In the genomic region with DNA sequence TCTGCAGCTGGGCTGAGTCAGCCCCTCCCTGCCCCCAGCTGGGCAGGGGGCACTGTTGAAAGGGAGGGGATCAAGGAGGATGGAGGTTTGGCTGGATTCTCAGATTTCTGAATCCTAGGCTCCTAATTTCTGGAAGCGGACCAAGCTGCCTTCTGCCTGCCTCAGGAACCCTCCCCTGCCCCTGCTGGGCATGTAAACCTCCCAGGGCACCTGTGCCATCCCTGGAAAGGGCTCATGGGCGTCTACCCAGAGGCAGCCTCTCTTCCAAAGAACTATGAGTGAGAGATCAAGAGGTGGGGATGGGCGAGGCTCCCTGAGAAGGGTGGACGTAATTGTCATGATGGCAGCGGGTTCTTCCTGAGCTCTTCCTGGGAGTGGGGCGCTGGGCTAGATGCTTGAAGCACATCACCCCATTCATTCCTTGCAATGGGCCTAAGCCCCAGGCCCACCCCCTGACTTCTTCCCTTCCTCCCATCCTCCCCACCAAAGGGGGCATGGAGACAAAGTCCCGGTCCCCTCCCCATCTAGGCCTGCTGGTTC, we compare ENCODE assay signal across 26 cellular contexts. TPM values are rescaled to one million over a fixed set of nuclear protein-coding genes. Genes with fewer than 3 reads are reported as not detected.
A peak's percentile ranks its signal among the peaks of the same experiment; 100 is the strongest.
DNase-seq lines count a peak whose midpoint lies in the region; TF ChIP-seq lines count a peak whose summit lies in the region.
"Had no signal": no experiment of that assay in that cellular context is flagged by ENCODE, and none has a peak within 500 bp of the region (broad histone marks: within the 10 kb centered on the region; RNA-seq: fewer than 3 reads in every experiment).

No MANE protein-coding gene starts in this region.

- H3K23ac ChIP-seq in neuronal stem cell (ENCODE audit: low read depth, low read length, poor library complexity), result no peak overlapping the region

- H3K4me1 ChIP-seq in SJSA1 (replicated peaks) (peaks cover 62% of the 10 kb centered on the region), neuronal stem cell (ENCODE audit: control insufficient read depth in 2 of 2, insufficient read depth in 1 of 2, low read depth in 1 of 2, low read length in 2 of 2) (peaks cover 0 to 13% of the 10 kb centered on the region in 2 donors)
- H3K4me1 ChIP-seq: pancreas had no signal

- peak overlapping the region; percentile 56 for H3K18ac ChIP-seq in neuronal stem cell (ENCODE audit: low read length)

- H2AK5ac ChIP-seq in neuronal stem cell (ENCODE audit: low read depth, low read length), result no peak overlapping the region

- H3K27me3 ChIP-seq in SJSA1 (replicated peaks) (no peaks in the 10 kb centered on the region), neuronal stem cell (ENCODE audit: control insufficient read depth in 3 of 3, insufficient read depth in 3 of 3, low read depth in 1 of 3, low read length in 3 of 3) (peaks cover 0 to 36% (median 0%) of the 10 kb centered on the region in 3 experiments), dorsolateral prefrontal cortex (no peaks in the 10 kb centered on the region)
- H3K27me3 ChIP-seq: foreskin keratinocyte, pancreas, right atrium auricular region, upper lobe of left lung had no signal

- no peak overlapping the region for H2AFZ ChIP-seq in neuronal stem cell (ENCODE audit: low read length)

- H3K9me3 ChIP-seq in SJSA1 (replicated peaks), result no peaks in the 10 kb centered on the region
- no peaks in the 10 kb centered on the region for H3K9me3 ChIP-seq in neuronal stem cell (replicated peaks in 1 of 2; ENCODE audit: control insufficient read depth in 2 of 2, insufficient read depth in 1 of 2, low read depth in 1 of 2, low read length in 2 of 2)
- H3K9me3 ChIP-seq: pancreas, right atrium auricular region, upper lobe of left lung had no signal

- peak overlapping the region; percentile 62; the same call in 1 of the 2 replicates for H3K27ac ChIP-seq in SJSA1
- H3K27ac ChIP-seq in neuronal stem cell (replicated peaks; ENCODE audit: low read length), result no peak overlapping the region
- H3K27ac ChIP-seq in substantia nigra (ENCODE audit: low read depth, low read length, poor library complexity, severe bottlenecking), result peak overlapping the region; percentile 28
- H3K27ac ChIP-seq in dorsolateral prefrontal cortex, result peak overlapping the region in 16 of 59 donors; percentile 3 to 60 (median 28)
- H3K27ac ChIP-seq: foreskin keratinocyte, KMS-11, pancreas had no signal

- TF ChIP-seq CTCF in dorsolateral prefrontal cortex (IDR thresholded peaks at IDR 0.05 in 54 of 56, conservative IDR thresholded peaks at IDR 0.05 in 2 of 56; ENCODE audit: low read depth in 1 of 56, partially characterized antibody in 56 of 56), result no peak

- H3K4me2 ChIP-seq in neuronal stem cell (ENCODE audit: insufficient read depth, low read length, poor library complexity, severe bottlenecking), result no peak overlapping the region
- H3K4me2 ChIP-seq: KMS-11 had no signal

- peak overlapping the region; percentile 6 for H2BK15ac ChIP-seq in neuronal stem cell (ENCODE audit: low read length)

- no peaks in the 10 kb centered on the region for H3K36me3 Mint-ChIP-seq in activated naive CD4-positive, alpha-beta T cell treated with anti-CD3 and anti-CD28 coated beads, Interleukin-2, amount 10 ng/mL, durations not matched to agents 7 days and 5 days
- H3K36me3 Mint-ChIP-seq: activated naive CD8-positive, alpha-beta T cell treated with anti-CD3 and anti-CD28 coated beads for 36 hours; brain; naive thymus-derived CD8-positive, alpha-beta T cell had no signal

- H3K27me3 Mint-ChIP-seq in activated naive CD4-positive, alpha-beta T cell treated with anti-CD3 and anti-CD28 coated beads, Interleukin-2, amount 10 ng/mL, durations not matched to agents 7 days and 5 days, result peaks cover 32% of the 10 kb centered on the region
- H3K27me3 Mint-ChIP-seq: activated naive CD8-positive, alpha-beta T cell treated with anti-CD3 and anti-CD28 coated beads for 36 hours; activated T-helper 17 cell treated with anti-CD3 and anti-CD28 coated beads, Interleukin-2, amount 50 U/mL, for 72 hours had no signal

- H4K91ac ChIP-seq in neuronal stem cell (ENCODE audit: low read depth, low read length, poor library complexity), result no peak overlapping the region

- no peak overlapping the region for H3K27ac Mint-ChIP-seq in activated naive CD4-positive, alpha-beta T cell treated with anti-CD3 and anti-CD28 coated beads, Interleukin-2, amount 10 ng/mL, durations not matched to agents 7 days and 5 days
- H3K27ac Mint-ChIP-seq: activated B cell treated with CpG ODN at 0.5 μM for 24 hours; activated naive CD8-positive, alpha-beta T cell treated with anti-CD3 and anti-CD28 coated beads for 36 hours; activated T-helper 17 cell treated with anti-CD3 and anti-CD28 coated beads, Interleukin-2, amount 50 U/mL, for 72 hours; naive thymus-derived CD8-positive, alpha-beta T cell had no signal

- no peak overlapping the region for H2BK12ac ChIP-seq in neuronal stem cell (ENCODE audit: low read length)

- no peak overlapping the region for H3K4me3 Mint-ChIP-seq in activated naive CD4-positive, alpha-beta T cell treated with anti-CD3 and anti-CD28 coated beads, Interleukin-2, amount 10 ng/mL, durations not matched to agents 7 days and 5 days
- H3K4me3 Mint-ChIP-seq: activated B cell treated with CpG ODN at 0.5 μM for 24 hours; activated naive CD8-positive, alpha-beta T cell treated with anti-CD3 and anti-CD28 coated beads for 36 hours; activated T-helper 17 cell treated with anti-CD3 and anti-CD28 coated beads, Interleukin-2, amount 50 U/mL, for 72 hours; brain; naive thymus-derived CD8-positive, alpha-beta T cell had no signal

- H4K8ac ChIP-seq in neuronal stem cell (ENCODE audit: low read depth, low read length), result no peak overlapping the region

- H3K4ac ChIP-seq in neuronal stem cell (ENCODE audit: low read length), result no peak overlapping the region

- no peak overlapping the region for H3K4me3 ChIP-seq in SJSA1
- no peak overlapping the region for H3K4me3 ChIP-seq in neuronal stem cell (ENCODE audit: low read length in 2 of 2)
- no peak overlapping the region for H3K4me3 ChIP-seq in dorsolateral prefrontal cortex
- H3K4me3 ChIP-seq: pancreas, right atrium auricular region, upper lobe of left lung had no signal

- no CpG with 5 or more reads among the region's 7 CpGs for WGBS in neuronal stem cell (ENCODE audit: extremely low coverage in 2 of 2, insufficient read length in 2 of 2, insufficient replicate concordance in 1 of 2), 2 donors

- no peak overlapping the region for H3K9ac ChIP-seq in neuronal stem cell (ENCODE audit: low read depth, low read length, poor library complexity)
- H3K9ac ChIP-seq: KMS-11 had no signal

- DNase-seq in activated naive CD4-positive, alpha-beta T cell treated with anti-CD3 and anti-CD28 coated beads, Interleukin-2, amount 10 ng/mL, durations not matched to agents 7 days and 5 days, result peak; percentile 3
- DNase-seq in activated naive CD4-positive, alpha-beta T cell treated with Interleukin-2 at 50 U/mL for 16 hours, result no peak
- DNase-seq in SJSA1 (ENCODE audit: low read depth in 1 of 2, low spot score in 2 of 2) (no peak), neuronal stem cell (ENCODE audit: low spot score) (no peak), substantia nigra (lab: John Stamatoyannopoulos, UW) (no peak), dorsolateral prefrontal cortex (no peak), HCEC 1CT (no peak), H4 (ENCODE audit: low spot score) (no peak)
- DNase-seq: activated B cell treated with CpG ODN at 0.5 μM for 24 hours; activated CD4-positive, alpha-beta T cell treated with anti-CD3 and anti-CD28 coated beads, Interleukin-2, amount 50 U/mL, for 48 hours; activated CD8-positive, alpha-beta memory T cell treated with anti-CD3 and anti-CD28 coated beads, Interleukin-2, amount 50 U/mL, for 48 hours; activated naive CD8-positive, alpha-beta T cell treated with anti-CD3 and anti-CD28 coated beads for 36 hours; AML-193; foreskin keratinocyte; hippocampal formation; midbrain; NCI-H1694 treated with DMSO at 0.1 percent for 48 hours; NCI-H748 treated with DMSO at 0.1 percent for 48 hours; SW 1271 had no signal

- no peaks in the 10 kb centered on the region for H3K9me3 Mint-ChIP-seq in activated naive CD4-positive, alpha-beta T cell treated with anti-CD3 and anti-CD28 coated beads, Interleukin-2, amount 10 ng/mL, durations not matched to agents 7 days and 5 days
- H3K9me3 Mint-ChIP-seq: activated B cell treated with CpG ODN at 0.5 μM for 24 hours; activated naive CD8-positive, alpha-beta T cell treated with anti-CD3 and anti-CD28 coated beads for 36 hours; activated T-helper 17 cell treated with anti-CD3 and anti-CD28 coated beads, Interleukin-2, amount 50 U/mL, for 72 hours; brain; naive thymus-derived CD8-positive, alpha-beta T cell had no signal

- H3K4me1 Mint-ChIP-seq in activated naive CD4-positive, alpha-beta T cell treated with anti-CD3 and anti-CD28 coated beads, Interleukin-2, amount 10 ng/mL, durations not matched to agents 7 days and 5 days, result peaks cover 20% of the 10 kb centered on the region

- CTCF ChIA-PET in activated naive CD4-positive, alpha-beta T cell treated with anti-CD3 and anti-CD28 coated beads, Interleukin-2, amount 10 ng/mL, durations not matched to agents 7 days and 5 days (lab: Charles Lee), result interaction anchor here (0.6 to 1.4 kb wide), 4 partner anchors 16 to 153 kb away, joined by 3 read pairs; no protein-coding TSS in a partner anchor

- peak overlapping the region; percentile 4 for H2BK120ac ChIP-seq in neuronal stem cell (ENCODE audit: low read depth, low read length)

- H3K14ac ChIP-seq in neuronal stem cell (ENCODE audit: low read length), result no peak overlapping the region

- intact Hi-C loops in dorsolateral prefrontal cortex (cut with DNase I), result no loop called here

- H3K36me3 ChIP-seq in SJSA1 (no peaks in the 10 kb centered on the region), neuronal stem cell (replicated peaks in 1 of 2; ENCODE audit: control insufficient read depth in 2 of 2, insufficient read depth in 2 of 2, low read length in 2 of 2) (no peaks in the 10 kb centered on the region)
- H3K36me3 ChIP-seq: pancreas, right atrium auricular region had no signal

- no peak overlapping the region for H2BK5ac ChIP-seq in neuronal stem cell (ENCODE audit: low read length)

- H3K79me1 ChIP-seq in neuronal stem cell (ENCODE audit: low read depth, low read length), result no peaks in the 10 kb centered on the region

RNA-seq across cellular contexts. Expression of gene CSF1R, which starts 21.6 kb away (rescaled TPM):
- total RNA-seq in SJSA1 (2014; rRNA removed; shearing (Covaris generic)), result 1.2 TPM in 1 of 2 replicates, not detected in the other
- polyA plus RNA-seq in neuronal stem cell (2013, experiment 1 of 2), result not detected
- polyA plus RNA-seq in neuronal stem cell (2013, experiment 2 of 2), result not detected
- total RNA-seq in dorsolateral prefrontal cortex, result 10 to 100 TPM in 119 of 120 experiments, 1 to 10 TPM in 1; 8.9 to 88.6 (median 36.8) TPM
- 0.02 TPM in 1 of 2 replicates, not detected in the other for total RNA-seq in H4 (2014; rRNA removed; shearing (Covaris generic))
- total RNA-seq: activated naive CD8-positive, alpha-beta T cell treated with anti-CD3 and anti-CD28 coated beads for 36 hours; foreskin keratinocyte had no signal
